8 cellular contexts compared by ENCODE assay signal in genomic region chr2:72892506-72893173, GRCh38. TPM values are rescaled to one million over a fixed set of nuclear protein-coding genes. Genes with fewer than 3 reads are reported as not detected.
A peak's percentile ranks its signal among the peaks of the same experiment; 100 is the strongest.
DNase-seq lines count a peak whose midpoint lies in the region; ATAC-seq, FAIRE-seq and TF ChIP-seq lines count a peak whose summit lies in the region.

No MANE protein-coding gene starts in this region.

- TF ChIP-seq POLR2A in endothelial cell of umbilical vein (IDR thresholded peaks at IDR 0.05; ENCODE audit: low read depth, low read length), result no peak
- no peak for TF ChIP-seq POLR2A in thyroid gland (IDR thresholded peaks at IDR 0.05)

- no peak overlapping the region for H2AFZ ChIP-seq in endothelial cell of umbilical vein (ENCODE audit: low read depth, low read length)

- H3K27ac Mint-ChIP-seq in CD4-positive, CD25-positive, alpha-beta regulatory T cell, result no peak overlapping the region
- H3K27ac Mint-ChIP-seq in activated CD4-positive, alpha-beta memory T cell treated with anti-CD3 and anti-CD28 coated beads, Interleukin-2, amount 10 ng/mL, durations not matched to agents 7 days and 5 days, result no peak overlapping the region

- H3K4me1 ChIP-seq in CD4-positive, CD25-positive, alpha-beta regulatory T cell (ENCODE audit: control insufficient read depth, insufficient read depth, low read length, poor library complexity, severe bottlenecking), result peaks cover 3% of the 10 kb centered on the region
- H3K4me1 ChIP-seq in endothelial cell of umbilical vein (ENCODE audit: control insufficient read depth, extremely low read depth, insufficient read depth, low read length) (peaks cover 22% of the 10 kb centered on the region), thyroid gland (peaks cover 13 to 19% of the 10 kb centered on the region in 2 donors)

- H3K9me3 Mint-ChIP-seq in CD4-positive, CD25-positive, alpha-beta regulatory T cell, result peaks cover 0 to 2% (median 0%) of the 10 kb centered on the region in 7 donors
- no peaks in the 10 kb centered on the region for H3K9me3 Mint-ChIP-seq in activated CD4-positive, alpha-beta memory T cell treated with anti-CD3 and anti-CD28 coated beads, Interleukin-2, amount 10 ng/mL, durations not matched to agents 7 days and 5 days

- DNase-seq in CD4-positive, CD25-positive, alpha-beta regulatory T cell, result peak in 2 of 3 donors; percentile 50 to 70
- peak; percentile 45 to 80 for DNase-seq in NCI-H526 (lab: John Stamatoyannopoulos, UW)
- peak; percentile 70 for DNase-seq in activated CD4-positive, alpha-beta memory T cell treated with anti-CD3 and anti-CD28 coated beads, Interleukin-2, amount 10 ng/mL, durations not matched to agents 7 days and 5 days
- DNase-seq in endothelial cell of umbilical vein (ENCODE audit: low read depth, low spot score), result peak; percentile 60
- peak; percentile 76 for DNase-seq in myocyte (ENCODE audit: low read depth)
- DNase-seq in thyroid gland, result peak; percentile 66 to 73

- POLR2A ChIA-PET in activated CD4-positive, alpha-beta memory T cell treated with anti-CD3 and anti-CD28 coated beads, Interleukin-2, amount 10 ng/mL, durations not matched to agents 7 days and 5 days (lab: Charles Lee), result interaction anchor here (0.6 to 2.2 kb wide), 3 partner anchors 61 to 284 kb away, joined by 3 to 6 read pairs (median 3); no protein-coding TSS in a partner anchor
- POLR2A ChIA-PET in endothelial cell of umbilical vein (lab: Charles Lee), result interaction anchor here (1.3 kb wide), 1 partner anchor 285 kb away, joined by 5 read pairs; no protein-coding TSS in a partner anchor

- no peaks in the 10 kb centered on the region for H3K36me3 ChIP-seq in CD4-positive, CD25-positive, alpha-beta regulatory T cell (ENCODE audit: control insufficient read depth, insufficient read depth, low read length)
- peaks cover 0 to 9% of the 10 kb centered on the region in 2 experiments for H3K36me3 ChIP-seq in endothelial cell of umbilical vein (ENCODE audit: control insufficient read depth in 2 of 2, extremely low read depth in 1 of 2, insufficient read depth in 2 of 2, low read length in 2 of 2)
- H3K36me3 ChIP-seq in thyroid gland, result peaks cover 4 to 6% of the 10 kb centered on the region in 2 donors

- H3K79me2 ChIP-seq in endothelial cell of umbilical vein (ENCODE audit: control insufficient read depth, insufficient read depth, low read length), result no peaks in the 10 kb centered on the region

- H3K4me1 Mint-ChIP-seq in CD4-positive, CD25-positive, alpha-beta regulatory T cell, result peaks cover 0 to 12% (median under 1%) of the 10 kb centered on the region in 4 donors
- H3K4me1 Mint-ChIP-seq in activated CD4-positive, alpha-beta memory T cell treated with anti-CD3 and anti-CD28 coated beads, Interleukin-2, amount 10 ng/mL, durations not matched to agents 7 days and 5 days, result peaks cover 7% of the 10 kb centered on the region

- 7 to 28% methylated on average over 3 to 10 of the region's 11 CpGs for WGBS in thyroid gland, 2 donors

- no peaks in the 10 kb centered on the region for H3K9me1 ChIP-seq in endothelial cell of umbilical vein (replicated peaks; ENCODE audit: control insufficient read depth, extremely low read depth, insufficient read depth, low read length)

- H3K36me3 Mint-ChIP-seq in CD4-positive, CD25-positive, alpha-beta regulatory T cell, result peaks cover 4% of the 10 kb centered on the region
- no peaks in the 10 kb centered on the region for H3K36me3 Mint-ChIP-seq in activated CD4-positive, alpha-beta memory T cell treated with anti-CD3 and anti-CD28 coated beads, Interleukin-2, amount 10 ng/mL, durations not matched to agents 7 days and 5 days (ENCODE audit: low read depth)

- H4K20me1 ChIP-seq in endothelial cell of umbilical vein (replicated peaks; ENCODE audit: control insufficient read depth, extremely low read depth, insufficient read depth, low read length), result no peaks in the 10 kb centered on the region

- no peaks in the 10 kb centered on the region for H3K9me3 ChIP-seq in CD4-positive, CD25-positive, alpha-beta regulatory T cell (ENCODE audit: control insufficient read depth in 2 of 2, low read length in 2 of 2)
- H3K9me3 ChIP-seq in endothelial cell of umbilical vein (replicated peaks; ENCODE audit: control insufficient read depth, insufficient read depth, low read length) (no peaks in the 10 kb centered on the region), thyroid gland (no peaks in the 10 kb centered on the region)

- peak; percentile 56 to 69 for ATAC-seq in CD4-positive, CD25-positive, alpha-beta regulatory T cell (ENCODE audit: low read depth in 2 of 2)
- peak; percentile 54 for ATAC-seq in GM19023 (IDR thresholded peaks at IDR 0.05; ENCODE audit: unreplicated experiment)
- peak; percentile 45 for ATAC-seq in HG03280 (IDR thresholded peaks at IDR 0.05; ENCODE audit: unreplicated experiment)

- no peak overlapping the region for H3K4me3 Mint-ChIP-seq in CD4-positive, CD25-positive, alpha-beta regulatory T cell
- H3K4me3 Mint-ChIP-seq in activated CD4-positive, alpha-beta memory T cell treated with anti-CD3 and anti-CD28 coated beads, Interleukin-2, amount 10 ng/mL, durations not matched to agents 7 days and 5 days, result no peak overlapping the region

- H3K4me3 ChIP-seq in CD4-positive, CD25-positive, alpha-beta regulatory T cell (ENCODE audit: low read depth, low read length), result no peak overlapping the region
- H3K4me3 ChIP-seq in endothelial cell of umbilical vein (replicated peaks in 1 of 3; ENCODE audit: insufficient read depth in 1 of 3, low read depth in 1 of 3, low read length in 3 of 3), result no peak overlapping the region
- H3K4me3 ChIP-seq in thyroid gland (replicated peaks in 1 of 3), result no peak overlapping the region

- dilution Hi-C loops in endothelial cell of umbilical vein (cut with MboI; ENCODE audit: extremely low pct_ligation_motif_present, low sequenced_read_pairs), result no loop called here

- peaks cover 20% of the 10 kb centered on the region for H3K27me3 ChIP-seq in CD4-positive, CD25-positive, alpha-beta regulatory T cell (ENCODE audit: control insufficient read depth, insufficient read depth, low read length)
- H3K27me3 ChIP-seq in endothelial cell of umbilical vein (ENCODE audit: control insufficient read depth in 2 of 2, insufficient read depth in 2 of 2, low read length in 2 of 2), result no peaks in the 10 kb centered on the region
- H3K27me3 ChIP-seq in thyroid gland, result no peaks in the 10 kb centered on the region

- no TSS peak for BruUV-seq in endothelial cell of umbilical vein (replicated peaks; lab: Mats Ljungman, UMichigan)

- H3K4me2 ChIP-seq in endothelial cell of umbilical vein (ENCODE audit: insufficient read depth, low read length), result no peak overlapping the region

- peak; percentile 69 to 92 for TF ChIP-seq CTCF in endothelial cell of umbilical vein (IDR thresholded peaks at IDR 0.05; ENCODE audit: extremely low read depth in 1 of 2, insufficient read depth in 1 of 2, low read depth in 1 of 2, low read length in 2 of 2)
- peak; percentile 19 to 78 (median 62) for TF ChIP-seq CTCF in thyroid gland (IDR thresholded peaks at IDR 0.05)

- peak; percentile 74 for FAIRE-seq in endothelial cell of umbilical vein (lab: Jason Lieb, UNC)

- intact Hi-C loops in endothelial cell of umbilical vein (cut with micrococcal nuclease) (loop anchor here (1.0 kb wide), 6 partner anchors 43 to 320 kb away; no protein-coding TSS in a partner anchor), thyroid gland (cut with DNase I) (loop anchor here (10.0 kb wide), 1 partner anchor 282 kb away; no protein-coding TSS in a partner anchor)

- no peak overlapping the region for H3K27ac ChIP-seq in CD4-positive, CD25-positive, alpha-beta regulatory T cell (ENCODE audit: insufficient read depth, low read length, poor library complexity, severe bottlenecking)
- H3K27ac ChIP-seq in endothelial cell of umbilical vein (ENCODE audit: insufficient read depth, low read depth, low read length) (no peak overlapping the region), thyroid gland (no peak overlapping the region)

- peaks cover 62% of the 10 kb centered on the region for H3K27me3 Mint-ChIP-seq in CD4-positive, CD25-positive, alpha-beta regulatory T cell
- peaks cover 42% of the 10 kb centered on the region for H3K27me3 Mint-ChIP-seq in activated CD4-positive, alpha-beta memory T cell treated with anti-CD3 and anti-CD28 coated beads, Interleukin-2, amount 10 ng/mL, durations not matched to agents 7 days and 5 days

- no peak overlapping the region for H3K9ac ChIP-seq in endothelial cell of umbilical vein (replicated peaks; ENCODE audit: extremely low read depth, insufficient read depth, low read length)

- CTCF ChIA-PET in activated CD4-positive, alpha-beta memory T cell treated with anti-CD3 and anti-CD28 coated beads, Interleukin-2, amount 10 ng/mL, durations not matched to agents 7 days and 5 days (lab: Charles Lee), result interaction anchor here (0.9 to 7.5 kb wide), 21 partner anchors 10 to 320 kb away, joined by 3 to 171 read pairs (median 4); partner anchors contain the start of gene SFXN5
- CTCF ChIA-PET in endothelial cell of umbilical vein (lab: Charles Lee), result interaction anchor here (0.6 to 10.7 kb wide), 56 partner anchors 9 to 398 kb away, joined by 3 to 261 read pairs (median 6); partner anchors contain the start of genes EMX1, PRADC1 and SMYD5

RNA-seq across cellular contexts. Expression of gene SPR, which starts 5.4 kb away (rescaled TPM):
- not detected for total RNA-seq in CD4-positive, CD25-positive, alpha-beta regulatory T cell
- under 1 TPM in 1 of 4 donors, not detected in 3; 0.13 TPM for polyA plus RNA-seq in CD4-positive, CD25-positive, alpha-beta regulatory T cell
- total RNA-seq in activated CD4-positive, alpha-beta memory T cell treated with anti-CD3 and anti-CD28 coated beads, Interleukin-2, amount 10 ng/mL, durations not matched to agents 7 days and 5 days, result under 1 TPM; 0.63 to 0.71 TPM
- total RNA-seq in endothelial cell of umbilical vein (26.3 and 27.6 TPM in 2 replicates), myocyte (26.4 and 27.0 TPM in 2 replicates), thyroid gland (10 to 100 TPM; 29.4 to 83.0 (median 55.9) TPM)
- 18.1 and 22.0 TPM in 2 replicates for polyA plus RNA-seq in endothelial cell of umbilical vein
- 28.4 and 29.2 TPM in 2 replicates for polyA plus RNA-seq in endothelial cell of umbilical vein (2011; cell fraction: cytosol; rRNA removed)
- polyA plus RNA-seq in endothelial cell of umbilical vein (2011; cell fraction: nucleus; rRNA removed), result 10.2 and 11.0 TPM in 2 replicates
- polyA plus RNA-seq in endothelial cell of umbilical vein (2012), result 47.9 and 52.8 TPM in 2 replicates
- 13.4 and 15.0 TPM in 2 replicates for polyA minus RNA-seq in endothelial cell of umbilical vein
- 17.0 TPM for polyA minus RNA-seq in endothelial cell of umbilical vein (2011; cell fraction: cytosol; rRNA and poly(A)+ RNA removed)
- 1.5 and 1.7 TPM in 2 replicates for polyA minus RNA-seq in endothelial cell of umbilical vein (2011; cell fraction: nucleus; rRNA and poly(A)+ RNA removed)
- polyA plus RNA-seq in myocyte (2012), result 32.5 TPM

RNA-seq across cellular contexts. Expression of gene EMX1, which starts 24.7 kb away (rescaled TPM):
- not detected for total RNA-seq in CD4-positive, CD25-positive, alpha-beta regulatory T cell
- not detected for polyA plus RNA-seq in CD4-positive, CD25-positive, alpha-beta regulatory T cell
- total RNA-seq in activated CD4-positive, alpha-beta memory T cell treated with anti-CD3 and anti-CD28 coated beads, Interleukin-2, amount 10 ng/mL, durations not matched to agents 7 days and 5 days, result not detected
- not detected in 2 replicates for total RNA-seq in endothelial cell of umbilical vein
- polyA plus RNA-seq in endothelial cell of umbilical vein, result not detected in 2 replicates
- polyA plus RNA-seq in endothelial cell of umbilical vein (2011; cell fraction: cytosol; rRNA removed), result not detected in 2 replicates
- not detected in 2 replicates for polyA plus RNA-seq in endothelial cell of umbilical vein (2011; cell fraction: nucleus; rRNA removed)
- polyA plus RNA-seq in endothelial cell of umbilical vein (2012), result not detected in 2 replicates
- polyA minus RNA-seq in endothelial cell of umbilical vein, result not detected in 2 replicates
- polyA minus RNA-seq in endothelial cell of umbilical vein (2011; cell fraction: cytosol; rRNA and poly(A)+ RNA removed), result not detected
- not detected in 2 replicates for polyA minus RNA-seq in endothelial cell of umbilical vein (2011; cell fraction: nucleus; rRNA and poly(A)+ RNA removed)
- not detected in 2 replicates for total RNA-seq in myocyte
- polyA plus RNA-seq in myocyte (2012), result 0.03 TPM
- total RNA-seq in thyroid gland, result under 1 TPM in 1 of 4 donors, not detected in 3; 0.22 TPM

Comparison
In these comparisons a context has a peak if more than half of its experiments do, and no peak if none do; other contexts are left out.
1. RNA of gene SPR, which starts 5.4 kb away (total RNA-seq): 29.4 to 83.0 TPM in thyroid gland, 26.3 to 27.6 TPM in endothelial cell of umbilical vein and 26.4 to 27.0 TPM in myocyte; 0.63 to 0.71 TPM in activated CD4-positive, alpha-beta memory T cell treated with anti-CD3 and anti-CD28 coated beads, Interleukin-2, amount 10 ng/mL, durations not matched to agents 7 days and 5 days and not detected in CD4-positive, CD25-positive, alpha-beta regulatory T cell (single experiment); every median in the first group is over 10 times any median in the second.
2. Peak in every context shown above with its lines, with median percentiles within 50 percentile points of each other: ATAC-seq and DNase-seq.